Comparison of ENCODE assay signal across 22 cellular contexts in genomic region chr16:56969769-56970168, GRCh38. TPM values are rescaled to one million over a fixed set of nuclear protein-coding genes. Genes with fewer than 3 reads are reported as not detected.
A peak's percentile ranks its signal among the peaks of the same experiment; 100 is the strongest.
DNase-seq lines count a peak whose midpoint lies in the region; ATAC-seq lines count a peak whose summit lies in the region.
"Had no signal": no experiment of that assay in that cellular context is flagged by ENCODE, and none has a peak within 500 bp of the region (broad histone marks: within the 10 kb centered on the region; RNA-seq: fewer than 3 reads in every experiment).

No MANE protein-coding gene starts in this region.

- H3K4me3 ChIP-seq in BLaER1, result no peak overlapping the region
- H3K4me3 ChIP-seq: BLaER1 treated with 17β-estradiol and CSF1 and Interleukin-3, amounts not matched to agents 10 nM and 100 nM; GM12878; GM23248 had no signal

- ATAC-seq in T-helper 17 cell (no peak), memory B cell (ENCODE audit: low read depth) (no peak), GM19452 (IDR thresholded peaks at IDR 0.05; ENCODE audit: unreplicated experiment) (no peak), GM19035 (IDR thresholded peaks at IDR 0.05; ENCODE audit: unreplicated experiment) (no peak)
- no peak for ATAC-seq in stimulated activated memory B cell treated with anti-CD40 and anti-IgM and Interleukin-4, amounts not matched to agents 10 μg/mL and 1 μg/mL and 100 μg/mL, for 72 hours
- ATAC-seq: GM12878, HCT116 had no signal

- no peaks in the 10 kb centered on the region for H3K9me3 Mint-ChIP-seq in memory B cell
- H3K9me3 Mint-ChIP-seq in stimulated activated memory B cell treated with anti-CD40 and anti-IgM and Interleukin-4, amounts not matched to agents 10 μg/mL and 1 μg/mL and 100 μg/mL, for 72 hours, result no peaks in the 10 kb centered on the region
- H3K9me3 Mint-ChIP-seq: CD4-positive, alpha-beta T cell; CD8-positive, alpha-beta memory T cell had no signal

- no peaks in the 10 kb centered on the region for H3K27me3 ChIP-seq in BLaER1
- H3K27me3 ChIP-seq: BLaER1 treated with 17β-estradiol and CSF1 and Interleukin-3, amounts not matched to agents 10 nM and 100 nM had no signal

- H4K20me1 ChIP-seq in BLaER1, result no peaks in the 10 kb centered on the region
- H4K20me1 ChIP-seq: BLaER1 treated with 17β-estradiol and CSF1 and Interleukin-3, amounts not matched to agents 10 nM and 100 nM had no signal

- H3K4me3 Mint-ChIP-seq in T-helper 17 cell (no peak overlapping the region), memory B cell (no peak overlapping the region)
- H3K4me3 Mint-ChIP-seq in stimulated activated memory B cell treated with anti-CD40 and anti-IgM and Interleukin-4, amounts not matched to agents 10 μg/mL and 1 μg/mL and 100 μg/mL, for 72 hours, result no peak overlapping the region
- H3K4me3 Mint-ChIP-seq: CD14-positive monocyte; CD4-positive, alpha-beta T cell; CD8-positive, alpha-beta memory T cell; H9 had no signal

- no peaks in the 10 kb centered on the region for H3K9me3 ChIP-seq in BLaER1
- H3K9me3 ChIP-seq in T-helper 17 cell (ENCODE audit: control insufficient read depth, low read length, poor library complexity, severe bottlenecking), result no peaks in the 10 kb centered on the region
- H3K9me3 ChIP-seq: BLaER1 treated with 17β-estradiol and CSF1 and Interleukin-3, amounts not matched to agents 10 nM and 100 nM had no signal

- H3K27ac Mint-ChIP-seq in T-helper 17 cell (peak overlapping the region; percentile 93), memory B cell (peak overlapping the region; percentile 42)
- H3K27ac Mint-ChIP-seq in stimulated activated memory B cell treated with anti-CD40 and anti-IgM and Interleukin-4, amounts not matched to agents 10 μg/mL and 1 μg/mL and 100 μg/mL, for 72 hours, result peak overlapping the region; percentile 92
- H3K27ac Mint-ChIP-seq: CD14-positive monocyte; CD4-positive, alpha-beta T cell; H9 had no signal

- H3K36me3 Mint-ChIP-seq in T-helper 17 cell (ENCODE audit: low read depth) (no peaks in the 10 kb centered on the region), memory B cell (no peaks in the 10 kb centered on the region)
- no peaks in the 10 kb centered on the region for H3K36me3 Mint-ChIP-seq in stimulated activated memory B cell treated with anti-CD40 and anti-IgM and Interleukin-4, amounts not matched to agents 10 μg/mL and 1 μg/mL and 100 μg/mL, for 72 hours

- H3K27me3 Mint-ChIP-seq in T-helper 17 cell (no peaks in the 10 kb centered on the region), memory B cell (no peaks in the 10 kb centered on the region)
- H3K27me3 Mint-ChIP-seq in stimulated activated memory B cell treated with anti-CD40 and anti-IgM and Interleukin-4, amounts not matched to agents 10 μg/mL and 1 μg/mL and 100 μg/mL, for 72 hours, result no peaks in the 10 kb centered on the region
- H3K27me3 Mint-ChIP-seq: CD4-positive, alpha-beta T cell had no signal

- H3K4me2 ChIP-seq in BLaER1, result no peak overlapping the region

- no peak overlapping the region for H3K9ac ChIP-seq in BLaER1
- H3K9ac ChIP-seq: BLaER1 treated with 17β-estradiol and CSF1 and Interleukin-3, amounts not matched to agents 10 nM and 100 nM; GM23248 had no signal

- no peaks in the 10 kb centered on the region for H3K36me3 ChIP-seq in BLaER1
- H3K36me3 ChIP-seq: BLaER1 treated with 17β-estradiol and CSF1 and Interleukin-3, amounts not matched to agents 10 nM and 100 nM had no signal

- peak overlapping the region; percentile 35; the same call in 1 of the 2 replicates for H3K27ac ChIP-seq in BLaER1
- H3K27ac ChIP-seq: GM23248 had no signal

- peaks cover 64% of the 10 kb centered on the region for H3K4me1 ChIP-seq in BLaER1

- peaks cover 41% of the 10 kb centered on the region for H3K4me1 Mint-ChIP-seq in T-helper 17 cell
- peaks cover 47% of the 10 kb centered on the region for H3K4me1 Mint-ChIP-seq in memory B cell
- peaks cover 95% of the 10 kb centered on the region for H3K4me1 Mint-ChIP-seq in stimulated activated memory B cell treated with anti-CD40 and anti-IgM and Interleukin-4, amounts not matched to agents 10 μg/mL and 1 μg/mL and 100 μg/mL, for 72 hours
- H3K4me1 Mint-ChIP-seq: H9 had no signal

- DNase-seq in T-helper 17 cell (no peak), memory B cell (ENCODE audit: low spot score in 2 of 2) (no peak), NCI-H2029 treated with DMSO at 0.1 percent for 48 hours (lab: John Stamatoyannopoulos, UW) (no peak)
- DNase-seq: CD4-positive, alpha-beta T cell; CD8-positive, alpha-beta memory T cell; DMS 273 treated with DMSO at 0.1 percent for 48 hours; DMS79; EL; GDM1; GM23248; H9 had no signal

RNA-seq across cellular contexts. Expression of gene CETP, which starts 8.0 kb away (rescaled TPM):
- 1 to 10 TPM in 1 of 2 donors, not detected in 1; 2.3 TPM for total RNA-seq in T-helper 17 cell
- total RNA-seq: A172; A673; CD4-positive, alpha-beta T cell; CD8-positive, alpha-beta memory T cell; GM23248; H1; H9 had no signal

RNA-seq across cellular contexts. Expression of gene NLRC5, which starts 19.6 kb away (rescaled TPM):
- total RNA-seq in T-helper 17 cell, result 100 to 1,000 TPM; 381 to 578 TPM

RNA-seq across cellular contexts. Expression of gene HERPUD1, which starts 37.8 kb away (rescaled TPM):
- total RNA-seq in T-helper 17 cell, result 100 to 1,000 TPM; 225 to 255 TPM

Comparison
In these comparisons a context has a peak if more than half of its experiments do, and no peak if none do; other contexts are left out.
1. H3K27ac Mint-ChIP-seq: peak in every context shown above with its lines; median percentile 93 in T-helper 17 cell; 92 in stimulated activated memory B cell treated with anti-CD40 and anti-IgM and Interleukin-4, amounts not matched to agents 10 μg/mL and 1 μg/mL and 100 μg/mL, for 72 hours; 42 in memory B cell.